Comparison of ENCODE assay signal across 1 cellular context in the genomic region with DNA sequence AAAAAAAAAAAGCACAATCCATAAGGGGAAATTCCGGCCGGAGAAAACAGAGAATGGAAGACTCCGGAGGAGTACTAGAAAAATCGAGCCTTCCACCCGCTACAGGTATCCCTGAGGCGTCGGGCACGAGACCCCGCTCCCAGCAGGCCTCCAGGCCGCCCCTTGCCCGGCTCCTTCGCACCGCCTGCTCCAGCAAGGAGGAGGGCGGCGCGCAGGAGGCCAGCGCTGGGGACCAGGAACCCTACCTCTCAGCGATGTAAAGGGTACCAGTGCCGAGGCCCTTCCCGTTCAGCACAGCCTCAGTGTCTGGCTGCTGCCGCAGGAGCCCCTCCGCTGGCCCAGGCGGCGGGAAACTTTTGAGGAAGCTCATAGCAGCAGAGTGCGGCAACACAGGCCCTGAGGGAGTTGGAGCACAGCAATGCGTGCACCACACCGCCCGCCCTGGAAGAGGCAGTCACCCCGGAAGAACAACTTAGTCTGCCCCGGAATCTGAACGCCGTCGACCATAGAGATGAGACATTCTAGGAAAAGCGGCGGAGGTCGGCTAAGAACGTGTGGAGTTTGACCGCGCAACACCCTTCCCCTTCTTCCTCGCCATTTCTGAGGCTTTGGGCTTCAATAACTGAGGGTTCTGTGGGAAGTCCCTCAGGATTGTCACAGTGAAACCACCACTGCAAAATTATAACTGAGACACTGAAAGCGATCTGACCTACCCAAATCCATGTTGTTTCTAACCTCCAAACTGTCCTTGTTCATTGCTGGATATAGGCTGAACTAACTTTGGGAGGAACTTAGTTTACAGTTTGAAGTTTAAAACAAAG.
TF ChIP-seq lines count a peak whose summit lies in the region.

CLNS1A (minus strand) TSS at position 450 of the 821 bp plus-strand sequence; CDS start at position 370, 80 bp downstream.

TF ChIP-seq in HepG2, 621 proteins besides CTCF, POLR2A, EP300 and RAD21 (continued from another document and continues in another):
- TF ChIP-seq, protein P1, sequence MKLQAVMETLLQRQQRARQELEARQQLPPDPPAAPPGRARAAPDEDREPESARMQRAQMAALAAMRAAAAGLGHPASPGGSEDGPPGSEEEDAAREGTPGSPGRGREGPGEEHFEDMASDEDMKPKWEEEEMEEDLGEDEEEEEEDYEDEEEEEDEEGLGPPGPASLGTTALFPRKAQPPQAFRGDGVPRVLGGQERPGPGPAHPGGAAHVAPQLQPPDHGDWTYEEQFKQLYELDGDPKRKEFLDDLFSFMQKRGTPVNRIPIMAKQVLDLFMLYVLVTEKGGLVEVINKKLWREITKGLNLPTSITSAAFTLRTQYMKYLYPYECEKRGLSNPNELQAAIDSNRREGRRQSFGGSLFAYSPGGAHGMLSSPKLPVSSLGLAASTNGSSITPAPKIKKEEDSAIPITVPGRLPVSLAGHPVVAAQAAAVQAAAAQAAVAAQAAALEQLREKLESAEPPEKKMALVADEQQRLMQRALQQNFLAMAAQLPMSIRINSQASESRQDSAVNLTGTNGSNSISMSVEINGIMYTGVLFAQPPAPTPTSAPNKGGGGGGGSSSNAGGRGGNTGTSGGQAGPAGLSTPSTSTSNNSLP (IDR thresholded peaks at IDR 0.05; ENCODE audit: low read depth, low read length): no peak
- TF ChIP-seq, protein P2, sequence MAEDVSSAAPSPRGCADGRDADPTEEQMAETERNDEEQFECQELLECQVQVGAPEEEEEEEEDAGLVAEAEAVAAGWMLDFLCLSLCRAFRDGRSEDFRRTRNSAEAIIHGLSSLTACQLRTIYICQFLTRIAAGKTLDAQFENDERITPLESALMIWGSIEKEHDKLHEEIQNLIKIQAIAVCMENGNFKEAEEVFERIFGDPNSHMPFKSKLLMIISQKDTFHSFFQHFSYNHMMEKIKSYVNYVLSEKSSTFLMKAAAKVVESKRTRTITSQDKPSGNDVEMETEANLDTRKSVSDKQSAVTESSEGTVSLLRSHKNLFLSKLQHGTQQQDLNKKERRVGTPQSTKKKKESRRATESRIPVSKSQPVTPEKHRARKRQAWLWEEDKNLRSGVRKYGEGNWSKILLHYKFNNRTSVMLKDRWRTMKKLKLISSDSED (CRISPR knock-in tag; IDR thresholded peaks at IDR 0.05): no peak
- TF ChIP-seq ZNF20 (CRISPR knock-in tag; IDR thresholded peaks at IDR 0.05): no peak
- no peak for TF ChIP-seq ARNT (IDR thresholded peaks at IDR 0.05)
- TF ChIP-seq REL (CRISPR knock-in tag; conservative IDR thresholded peaks at IDR 0.05): no peak
- 0 out of 2 replicates have a peak, but pooled peaks have one; percentile 57 for TF ChIP-seq MED13 (CRISPR knock-in tag; IDR thresholded peaks at IDR 0.05)
- TF ChIP-seq, protein P3, sequence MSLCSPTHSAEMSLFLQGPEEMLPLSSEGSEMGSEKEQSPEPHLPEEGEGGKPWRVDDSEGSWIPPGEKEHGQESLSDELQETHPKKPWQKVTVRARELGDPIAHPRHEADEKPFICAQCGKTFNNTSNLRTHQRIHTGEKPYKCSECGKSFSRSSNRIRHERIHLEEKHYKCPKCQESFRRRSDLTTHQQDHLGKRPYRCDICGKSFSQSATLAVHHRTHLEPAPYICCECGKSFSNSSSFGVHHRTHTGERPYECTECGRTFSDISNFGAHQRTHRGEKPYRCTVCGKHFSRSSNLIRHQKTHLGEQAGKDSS (CRISPR knock-in tag; IDR thresholded peaks at IDR 0.05; ENCODE audit: borderline replicate concordance, low read depth): peak; percentile 81
- no peak for TF ChIP-seq ATF7 (IDR thresholded peaks at IDR 0.05)
- TF ChIP-seq ATF7 (CRISPR knock-in tag; IDR thresholded peaks at IDR 0.05): peak; percentile 72; the same call in 1 of the 2 replicates
- TF ChIP-seq ZNF382 (CRISPR knock-in tag; IDR thresholded peaks at IDR 0.05; ENCODE audit: borderline replicate concordance): no peak
- TF ChIP-seq ZNF589 (CRISPR knock-in tag; conservative IDR thresholded peaks at IDR 0.05): 0 out of 2 replicates have a peak, but pooled peaks have one; percentile 10
- TF ChIP-seq ZZZ3 (CRISPR knock-in tag; IDR thresholded peaks at IDR 0.05; ENCODE audit: borderline replicate concordance): peak; percentile 67; the same call in 1 of the 2 replicates
- peak; percentile 82 for TF ChIP-seq ZNF263 (CRISPR knock-in tag; IDR thresholded peaks at IDR 0.05)
- no peak for TF ChIP-seq ZNF644 (CRISPR knock-in tag; IDR thresholded peaks at IDR 0.05; ENCODE audit: low read depth)
- no peak for TF ChIP-seq HMG20A (CRISPR knock-in tag; IDR thresholded peaks at IDR 0.05; ENCODE audit: borderline replicate concordance)
- TF ChIP-seq ZNF264 (CRISPR knock-in tag; IDR thresholded peaks at IDR 0.05): peak; percentile 63
- peak; percentile 77 for TF ChIP-seq ZNF230 (CRISPR knock-in tag; IDR thresholded peaks at IDR 0.05)
- no peak for TF ChIP-seq ZNF296 (CRISPR knock-in tag; conservative IDR thresholded peaks at IDR 0.05)
- TF ChIP-seq ZMAT3 (CRISPR knock-in tag; conservative IDR thresholded peaks at IDR 0.05): peak; percentile 82
- no peak for TF ChIP-seq ZNF777 (CRISPR knock-in tag; IDR thresholded peaks at IDR 0.05)
- no peak for TF ChIP-seq NR2F1 (CRISPR knock-in tag; IDR thresholded peaks at IDR 0.05)
- peak; percentile 86; the same call in 1 of the 2 replicates for TF ChIP-seq ZNF878 (CRISPR knock-in tag; IDR thresholded peaks at IDR 0.05)
- TF ChIP-seq, protein P4, sequence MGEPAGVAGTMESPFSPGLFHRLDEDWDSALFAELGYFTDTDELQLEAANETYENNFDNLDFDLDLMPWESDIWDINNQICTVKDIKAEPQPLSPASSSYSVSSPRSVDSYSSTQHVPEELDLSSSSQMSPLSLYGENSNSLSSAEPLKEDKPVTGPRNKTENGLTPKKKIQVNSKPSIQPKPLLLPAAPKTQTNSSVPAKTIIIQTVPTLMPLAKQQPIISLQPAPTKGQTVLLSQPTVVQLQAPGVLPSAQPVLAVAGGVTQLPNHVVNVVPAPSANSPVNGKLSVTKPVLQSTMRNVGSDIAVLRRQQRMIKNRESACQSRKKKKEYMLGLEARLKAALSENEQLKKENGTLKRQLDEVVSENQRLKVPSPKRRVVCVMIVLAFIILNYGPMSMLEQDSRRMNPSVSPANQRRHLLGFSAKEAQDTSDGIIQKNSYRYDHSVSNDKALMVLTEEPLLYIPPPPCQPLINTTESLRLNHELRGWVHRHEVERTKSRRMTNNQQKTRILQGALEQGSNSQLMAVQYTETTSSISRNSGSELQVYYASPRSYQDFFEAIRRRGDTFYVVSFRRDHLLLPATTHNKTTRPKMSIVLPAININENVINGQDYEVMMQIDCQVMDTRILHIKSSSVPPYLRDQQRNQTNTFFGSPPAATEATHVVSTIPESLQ (CRISPR knock-in tag; conservative IDR thresholded peaks at IDR 0.05): no peak; the same call in 1 of the 2 replicates
- peak; percentile 87; the same call in 1 of the 2 replicates for TF ChIP-seq ZNF891 (CRISPR knock-in tag; IDR thresholded peaks at IDR 0.05)
- TF ChIP-seq ZNF33A (CRISPR knock-in tag; IDR thresholded peaks at IDR 0.05; ENCODE audit: borderline replicate concordance): no peak
- peak; percentile 74; the same call in 1 of the 2 replicates for TF ChIP-seq WIZ (CRISPR knock-in tag; IDR thresholded peaks at IDR 0.05)
- TF ChIP-seq, protein P5, sequence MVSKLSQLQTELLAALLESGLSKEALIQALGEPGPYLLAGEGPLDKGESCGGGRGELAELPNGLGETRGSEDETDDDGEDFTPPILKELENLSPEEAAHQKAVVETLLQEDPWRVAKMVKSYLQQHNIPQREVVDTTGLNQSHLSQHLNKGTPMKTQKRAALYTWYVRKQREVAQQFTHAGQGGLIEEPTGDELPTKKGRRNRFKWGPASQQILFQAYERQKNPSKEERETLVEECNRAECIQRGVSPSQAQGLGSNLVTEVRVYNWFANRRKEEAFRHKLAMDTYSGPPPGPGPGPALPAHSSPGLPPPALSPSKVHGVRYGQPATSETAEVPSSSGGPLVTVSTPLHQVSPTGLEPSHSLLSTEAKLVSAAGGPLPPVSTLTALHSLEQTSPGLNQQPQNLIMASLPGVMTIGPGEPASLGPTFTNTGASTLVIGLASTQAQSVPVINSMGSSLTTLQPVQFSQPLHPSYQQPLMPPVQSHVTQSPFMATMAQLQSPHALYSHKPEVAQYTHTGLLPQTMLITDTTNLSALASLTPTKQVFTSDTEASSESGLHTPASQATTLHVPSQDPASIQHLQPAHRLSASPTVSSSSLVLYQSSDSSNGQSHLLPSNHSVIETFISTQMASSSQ (IDR thresholded peaks at IDR 0.05; ENCODE audit: low read depth): no peak
- TF ChIP-seq, protein P5 (CRISPR knock-in tag; IDR thresholded peaks at IDR 0.05; ENCODE audit: borderline replicate concordance): peak; percentile 58
- peak in 1 of 2 experiments; percentile 91; a peak in 2 of 4 replicates for TF ChIP-seq KLF16 (CRISPR knock-in tag; IDR thresholded peaks at IDR 0.05)
- no peak for TF ChIP-seq SNAI1 (CRISPR knock-in tag; IDR thresholded peaks at IDR 0.05; ENCODE audit: borderline replicate concordance)
- peak; percentile 11 for TF ChIP-seq XRCC5 (optimal IDR thresholded peaks at IDR 0.05; ENCODE audit: low read length)
- TF ChIP-seq, protein P6, sequence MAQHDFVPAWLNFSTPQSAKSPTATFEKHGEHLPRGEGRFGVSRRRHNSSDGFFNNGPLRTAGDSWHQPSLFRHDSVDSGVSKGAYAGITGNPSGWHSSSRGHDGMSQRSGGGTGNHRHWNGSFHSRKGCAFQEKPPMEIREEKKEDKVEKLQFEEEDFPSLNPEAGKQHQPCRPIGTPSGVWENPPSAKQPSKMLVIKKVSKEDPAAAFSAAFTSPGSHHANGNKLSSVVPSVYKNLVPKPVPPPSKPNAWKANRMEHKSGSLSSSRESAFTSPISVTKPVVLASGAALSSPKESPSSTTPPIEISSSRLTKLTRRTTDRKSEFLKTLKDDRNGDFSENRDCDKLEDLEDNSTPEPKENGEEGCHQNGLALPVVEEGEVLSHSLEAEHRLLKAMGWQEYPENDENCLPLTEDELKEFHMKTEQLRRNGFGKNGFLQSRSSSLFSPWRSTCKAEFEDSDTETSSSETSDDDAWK (CRISPR knock-in tag; IDR thresholded peaks at IDR 0.05): no peak
- no peak for TF ChIP-seq ZNF446 (CRISPR knock-in tag; IDR thresholded peaks at IDR 0.05)
- TF ChIP-seq ZNF782 (CRISPR knock-in tag; IDR thresholded peaks at IDR 0.05; ENCODE audit: borderline replicate concordance): peak; percentile 69; the same call in 1 of the 2 replicates
- 0 out of 2 replicates have a peak, but pooled peaks have one; percentile 48 for TF ChIP-seq ZNF670 (CRISPR knock-in tag; IDR thresholded peaks at IDR 0.05; ENCODE audit: borderline replicate concordance)
- TF ChIP-seq TP53 (CRISPR knock-in tag; conservative IDR thresholded peaks at IDR 0.05): peak; percentile 88; the same call in 1 of the 2 replicates
- 0 out of 2 replicates have a peak, but pooled peaks have one; percentile 11 for TF ChIP-seq ATRX (CRISPR knock-in tag; IDR thresholded peaks at IDR 0.05; ENCODE audit: borderline replicate concordance)
- no peak for TF ChIP-seq GTF2F1 (IDR thresholded peaks at IDR 0.05; ENCODE audit: low read length)
- peak; percentile 65; the same call in 1 of the 2 replicates for TF ChIP-seq MTA1 (CRISPR knock-in tag; IDR thresholded peaks at IDR 0.05; ENCODE audit: borderline replicate concordance)
- no peak for TF ChIP-seq ZNF720 (CRISPR knock-in tag; IDR thresholded peaks at IDR 0.05)
- 0 out of 2 replicates have a peak, but pooled peaks have one; percentile 40 for TF ChIP-seq ZC3H13 (CRISPR knock-in tag; IDR thresholded peaks at IDR 0.05)
- TF ChIP-seq CEBPG (CRISPR knock-in tag; IDR thresholded peaks at IDR 0.05): no peak
- TF ChIP-seq ZNF331 (CRISPR knock-in tag; IDR thresholded peaks at IDR 0.05): peak; percentile 86; the same call in 1 of the 2 replicates
- TF ChIP-seq SIN3A (IDR thresholded peaks at IDR 0.05; ENCODE audit: borderline replicate concordance, low read depth, low read length): peak; percentile 93
- peak; percentile 91 for TF ChIP-seq ZBTB38 (CRISPR knock-in tag; IDR thresholded peaks at IDR 0.05)
- TF ChIP-seq SNAPC2 (CRISPR knock-in tag; IDR thresholded peaks at IDR 0.05): peak; percentile 74; the same call in 1 of the 2 replicates
- TF ChIP-seq, protein P7, sequence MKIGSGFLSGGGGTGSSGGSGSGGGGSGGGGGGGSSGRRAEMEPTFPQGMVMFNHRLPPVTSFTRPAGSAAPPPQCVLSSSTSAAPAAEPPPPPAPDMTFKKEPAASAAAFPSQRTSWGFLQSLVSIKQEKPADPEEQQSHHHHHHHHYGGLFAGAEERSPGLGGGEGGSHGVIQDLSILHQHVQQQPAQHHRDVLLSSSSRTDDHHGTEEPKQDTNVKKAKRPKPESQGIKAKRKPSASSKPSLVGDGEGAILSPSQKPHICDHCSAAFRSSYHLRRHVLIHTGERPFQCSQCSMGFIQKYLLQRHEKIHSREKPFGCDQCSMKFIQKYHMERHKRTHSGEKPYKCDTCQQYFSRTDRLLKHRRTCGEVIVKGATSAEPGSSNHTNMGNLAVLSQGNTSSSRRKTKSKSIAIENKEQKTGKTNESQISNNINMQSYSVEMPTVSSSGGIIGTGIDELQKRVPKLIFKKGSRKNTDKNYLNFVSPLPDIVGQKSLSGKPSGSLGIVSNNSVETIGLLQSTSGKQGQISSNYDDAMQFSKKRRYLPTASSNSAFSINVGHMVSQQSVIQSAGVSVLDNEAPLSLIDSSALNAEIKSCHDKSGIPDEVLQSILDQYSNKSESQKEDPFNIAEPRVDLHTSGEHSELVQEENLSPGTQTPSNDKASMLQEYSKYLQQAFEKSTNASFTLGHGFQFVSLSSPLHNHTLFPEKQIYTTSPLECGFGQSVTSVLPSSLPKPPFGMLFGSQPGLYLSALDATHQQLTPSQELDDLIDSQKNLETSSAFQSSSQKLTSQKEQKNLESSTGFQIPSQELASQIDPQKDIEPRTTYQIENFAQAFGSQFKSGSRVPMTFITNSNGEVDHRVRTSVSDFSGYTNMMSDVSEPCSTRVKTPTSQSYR (CRISPR knock-in tag; IDR thresholded peaks at IDR 0.05; ENCODE audit: borderline replicate concordance): peak; percentile 52; the same call in 1 of the 2 replicates
- TF ChIP-seq ZFP36L1 (CRISPR knock-in tag; IDR thresholded peaks at IDR 0.05): peak; percentile 69; the same call in 1 of the 2 replicates
